Comparison of ENCODE assay signal across 14 cellular contexts in genomic region chrX:79162076-79162475, GRCh38. TPM values are rescaled to one million over a fixed set of nuclear protein-coding genes. Genes with fewer than 3 reads are reported as not detected.
DNase-seq lines count a peak whose midpoint lies in the region; ATAC-seq and TF ChIP-seq lines count a peak whose summit lies in the region.
"Had no signal": no experiment of that assay in that cellular context is flagged by ENCODE, and none has a peak within 500 bp of the region (broad histone marks: within the 10 kb centered on the region; RNA-seq: fewer than 3 reads in every experiment).

No MANE protein-coding gene starts in this region.

- dilution Hi-C loops in mammary epithelial cell (cut with HindIII; ENCODE audit: low sequenced_read_pairs), result no loop called here

- H3K27ac ChIP-seq in breast epithelium (no peak overlapping the region), mammary epithelial cell (ENCODE audit: insufficient read depth, low read depth, low read length) (no peak overlapping the region), sigmoid colon (no peak overlapping the region)

- DNase-seq in breast epithelium (ENCODE audit: low spot score in 2 of 2), result no peak
- DNase-seq in mammary epithelial cell, result no peak
- DNase-seq in activated T-helper 1 cell treated with anti-CD3 and anti-CD28 coated beads, Interleukin-12 subunit alpha, Interleukin-12 subunit beta, Interleukin-2, Interleukin-4 antibody, amounts not matched to agents 30 ng/mL and 10 ng/mL and 1 ng/mL, durations not matched to agents 14 hours and 24 hours and 36 hours (ENCODE audit: low spot score), result no peak
- DNase-seq in stimulated activated effector memory CD8-positive, alpha-beta T cell treated with anti-CD3 and anti-CD28 coated beads, Interleukin-12 subunit alpha, Interleukin-12 subunit beta, amount 100 ng/mL, for 72 hours (ENCODE audit: low spot score in 2 of 2), result no peak
- DNase-seq in glutamatergic neuron, result no peak
- no peak for DNase-seq in sigmoid colon
- DNase-seq: EL; NCI-H1105 treated with DMSO at 0.1 percent for 48 hours; NCI-H446; stimulated activated CD8-positive, alpha-beta memory T cell treated with anti-CD3 and anti-CD28 coated beads, Interleukin-4, amount 100 ng/mL, for 48 hours had no signal

- H3K4me2 ChIP-seq in mammary epithelial cell (ENCODE audit: insufficient read depth, low read depth, low read length), result no peak overlapping the region

- H2AFZ ChIP-seq in mammary epithelial cell (ENCODE audit: low read depth, low read length), result no peak overlapping the region

- 50% methylated on average over 1 of the region's 1 CpG for WGBS in mammary epithelial cell (ENCODE audit: low coverage, missing lambda C conversion rate)
- WGBS in sigmoid colon, 2 donors, result 37 to 73% methylated on average over 1 of the region's 1 CpG

- no peaks in the 10 kb centered on the region for H3K9me3 Mint-ChIP-seq in IgD-negative memory B cell
- H3K9me3 Mint-ChIP-seq in activated T-helper 1 cell treated with anti-CD3 and anti-CD28 coated beads, Interleukin-12 subunit alpha, Interleukin-12 subunit beta, Interleukin-2, Interleukin-4 antibody, amounts not matched to agents 30 ng/mL and 10 ng/mL and 1 ng/mL, durations not matched to agents 14 hours and 24 hours and 36 hours, result no peaks in the 10 kb centered on the region
- no peaks in the 10 kb centered on the region for H3K9me3 Mint-ChIP-seq in stimulated activated effector memory CD8-positive, alpha-beta T cell treated with anti-CD3 and anti-CD28 coated beads, Interleukin-12 subunit alpha, Interleukin-12 subunit beta, amount 100 ng/mL, for 72 hours
- H3K9me3 Mint-ChIP-seq in glutamatergic neuron (ENCODE audit: unreplicated experiment), result peaks cover 1% of the 10 kb centered on the region

- H4K20me1 ChIP-seq in mammary epithelial cell (ENCODE audit: insufficient read depth, low read length), result no peaks in the 10 kb centered on the region

- H3K4me1 Mint-ChIP-seq in IgD-negative memory B cell, result peaks cover 24 to 35% (median 28%) of the 10 kb centered on the region in 3 donors
- H3K4me1 Mint-ChIP-seq in activated T-helper 1 cell treated with anti-CD3 and anti-CD28 coated beads, Interleukin-12 subunit alpha, Interleukin-12 subunit beta, Interleukin-2, Interleukin-4 antibody, amounts not matched to agents 30 ng/mL and 10 ng/mL and 1 ng/mL, durations not matched to agents 14 hours and 24 hours and 36 hours (ENCODE audit: low read depth), result peaks cover 53% of the 10 kb centered on the region
- peaks cover 36% of the 10 kb centered on the region for H3K4me1 Mint-ChIP-seq in stimulated activated effector memory CD8-positive, alpha-beta T cell treated with anti-CD3 and anti-CD28 coated beads, Interleukin-12 subunit alpha, Interleukin-12 subunit beta, amount 100 ng/mL, for 72 hours
- no peaks in the 10 kb centered on the region for H3K4me1 Mint-ChIP-seq in glutamatergic neuron (ENCODE audit: low read depth, unreplicated experiment)

- BruUV-seq in mammary epithelial cell (replicated peaks; lab: Mats Ljungman, UMichigan), result no TSS peak

- no peak overlapping the region for H3K9ac ChIP-seq in mammary epithelial cell (ENCODE audit: insufficient read depth, low read length)

- H3K4me1 ChIP-seq in breast epithelium, result no peaks in the 10 kb centered on the region
- no peaks in the 10 kb centered on the region for H3K4me1 ChIP-seq in mammary epithelial cell (ENCODE audit: insufficient read depth, low read length)
- no peaks in the 10 kb centered on the region for H3K4me1 ChIP-seq in sigmoid colon

- H3K36me3 ChIP-seq in breast epithelium, result no peaks in the 10 kb centered on the region
- no peaks in the 10 kb centered on the region for H3K36me3 ChIP-seq in mammary epithelial cell (ENCODE audit: insufficient read depth, low read length)
- H3K36me3 ChIP-seq in sigmoid colon, result no peaks in the 10 kb centered on the region

- TF ChIP-seq EP300 in sigmoid colon (IDR thresholded peaks at IDR 0.05), result no peak

- in situ Hi-C loops in mammary epithelial cell (cut with MboI; ENCODE audit: low sequenced_read_pairs in 2 of 2), result no loop called here

- H3K27me3 Mint-ChIP-seq in IgD-negative memory B cell (peaks cover 1% of the 10 kb centered on the region), glutamatergic neuron (ENCODE audit: unreplicated experiment) (no peaks in the 10 kb centered on the region)
- no peaks in the 10 kb centered on the region for H3K27me3 Mint-ChIP-seq in activated T-helper 1 cell treated with anti-CD3 and anti-CD28 coated beads, Interleukin-12 subunit alpha, Interleukin-12 subunit beta, Interleukin-2, Interleukin-4 antibody, amounts not matched to agents 30 ng/mL and 10 ng/mL and 1 ng/mL, durations not matched to agents 14 hours and 24 hours and 36 hours (ENCODE audit: insufficient read depth)

- H3K9me3 ChIP-seq in breast epithelium, result no peaks in the 10 kb centered on the region
- no peaks in the 10 kb centered on the region for H3K9me3 ChIP-seq in mammary epithelial cell (replicated peaks; ENCODE audit: insufficient read depth, low read length)
- no peaks in the 10 kb centered on the region for H3K9me3 ChIP-seq in sigmoid colon

- no peak for ATAC-seq in stimulated activated effector memory CD8-positive, alpha-beta T cell treated with anti-CD3 and anti-CD28 coated beads, Interleukin-12 subunit alpha, Interleukin-12 subunit beta, amount 100 ng/mL, for 72 hours
- no peak for ATAC-seq in GM18909 (IDR thresholded peaks at IDR 0.05; ENCODE audit: poor library complexity, unreplicated experiment)
- ATAC-seq: Panc1 had no signal

- intact Hi-C loops in breast epithelium (cut with DNase I; ENCODE audit: low total_unique reads), result no loop called here
- intact Hi-C loops in mammary epithelial cell (cut with micrococcal nuclease), result no loop called here
- intact Hi-C loops in activated T-helper 1 cell treated with anti-CD3 and anti-CD28 coated beads, Interleukin-12 subunit alpha, Interleukin-12 subunit beta, Interleukin-2, Interleukin-4 antibody, amounts not matched to agents 30 ng/mL and 10 ng/mL and 1 ng/mL, durations not matched to agents 14 hours and 24 hours and 36 hours (cut with micrococcal nuclease), result loop anchor here (5.0 kb wide), 2 partner anchors 205 to 840 kb away; partner anchors contain the start of gene ITM2A
- intact Hi-C loops in sigmoid colon (cut with DNase I), result no loop called here

- H3K79me2 ChIP-seq in mammary epithelial cell (ENCODE audit: insufficient read depth, low read length), result no peaks in the 10 kb centered on the region

- H3K4me3 ChIP-seq in breast epithelium, result peak overlapping the region in 2 of 3 donors; percentile 14 to 33
- H3K4me3 ChIP-seq in mammary epithelial cell (replicated peaks in 1 of 3; ENCODE audit: insufficient read depth in 1 of 3, low read depth in 2 of 3, low read length in 3 of 3), result no peak overlapping the region
- H3K4me3 ChIP-seq in sigmoid colon, result no peak overlapping the region

- peak overlapping the region; percentile 12 to 95 (median 53) for H3K27ac Mint-ChIP-seq in IgD-negative memory B cell
- H3K27ac Mint-ChIP-seq in activated T-helper 1 cell treated with anti-CD3 and anti-CD28 coated beads, Interleukin-12 subunit alpha, Interleukin-12 subunit beta, Interleukin-2, Interleukin-4 antibody, amounts not matched to agents 30 ng/mL and 10 ng/mL and 1 ng/mL, durations not matched to agents 14 hours and 24 hours and 36 hours, result peak overlapping the region; percentile 99
- peak overlapping the region; percentile 92 for H3K27ac Mint-ChIP-seq in stimulated activated effector memory CD8-positive, alpha-beta T cell treated with anti-CD3 and anti-CD28 coated beads, Interleukin-12 subunit alpha, Interleukin-12 subunit beta, amount 100 ng/mL, for 72 hours
- no peak overlapping the region for H3K27ac Mint-ChIP-seq in glutamatergic neuron (ENCODE audit: unreplicated experiment)

- H3K27me3 ChIP-seq in breast epithelium, result peaks cover 0 to 10% of the 10 kb centered on the region in 2 donors
- no peaks in the 10 kb centered on the region for H3K27me3 ChIP-seq in mammary epithelial cell (ENCODE audit: insufficient read depth, low read length)
- H3K27me3 ChIP-seq in sigmoid colon, result no peaks in the 10 kb centered on the region

- TF ChIP-seq CTCF in breast epithelium (IDR thresholded peaks at IDR 0.05), result no peak
- no peak for TF ChIP-seq CTCF in mammary epithelial cell (conservative IDR thresholded peaks at IDR 0.05 in 1 of 2, IDR thresholded peaks at IDR 0.05 in 1 of 2; ENCODE audit: extremely low read depth in 1 of 2, insufficient read depth in 1 of 2, low read depth in 1 of 2, low read length in 2 of 2)
- no peak for TF ChIP-seq CTCF in glutamatergic neuron (IDR thresholded peaks at IDR 0.05; ENCODE audit: partially characterized antibody, unreplicated experiment)
- TF ChIP-seq CTCF in sigmoid colon (IDR thresholded peaks at IDR 0.05), result no peak

- TF ChIP-seq POLR2A in breast epithelium (IDR thresholded peaks at IDR 0.05) (no peak), sigmoid colon (IDR thresholded peaks at IDR 0.05) (no peak)

- peak overlapping the region; percentile 41 to 54 (median 42) for H3K4me3 Mint-ChIP-seq in IgD-negative memory B cell
- H3K4me3 Mint-ChIP-seq in activated T-helper 1 cell treated with anti-CD3 and anti-CD28 coated beads, Interleukin-12 subunit alpha, Interleukin-12 subunit beta, Interleukin-2, Interleukin-4 antibody, amounts not matched to agents 30 ng/mL and 10 ng/mL and 1 ng/mL, durations not matched to agents 14 hours and 24 hours and 36 hours, result peak overlapping the region; percentile 89
- H3K4me3 Mint-ChIP-seq in stimulated activated effector memory CD8-positive, alpha-beta T cell treated with anti-CD3 and anti-CD28 coated beads, Interleukin-12 subunit alpha, Interleukin-12 subunit beta, amount 100 ng/mL, for 72 hours, result peak overlapping the region; percentile 72
- no peak overlapping the region for H3K4me3 Mint-ChIP-seq in glutamatergic neuron (ENCODE audit: unreplicated experiment)

- CTCF ChIA-PET in mammary epithelial cell (lab: Charles Lee; ENCODE audit: low non-redundant PET), result no interaction called here

- H3K36me3 Mint-ChIP-seq in IgD-negative memory B cell, result peaks cover 2% of the 10 kb centered on the region
- peaks cover 26% of the 10 kb centered on the region for H3K36me3 Mint-ChIP-seq in activated T-helper 1 cell treated with anti-CD3 and anti-CD28 coated beads, Interleukin-12 subunit alpha, Interleukin-12 subunit beta, Interleukin-2, Interleukin-4 antibody, amounts not matched to agents 30 ng/mL and 10 ng/mL and 1 ng/mL, durations not matched to agents 14 hours and 24 hours and 36 hours (ENCODE audit: low read depth)
- H3K36me3 Mint-ChIP-seq in stimulated activated effector memory CD8-positive, alpha-beta T cell treated with anti-CD3 and anti-CD28 coated beads, Interleukin-12 subunit alpha, Interleukin-12 subunit beta, amount 100 ng/mL, for 72 hours, result peaks cover 45% of the 10 kb centered on the region
- no peaks in the 10 kb centered on the region for H3K36me3 Mint-ChIP-seq in glutamatergic neuron (ENCODE audit: unreplicated experiment)

RNA-seq across cellular contexts. Expression of gene GPR174, which starts 17.6 kb away (rescaled TPM):
- total RNA-seq in breast epithelium (1 to 10 TPM in 1 of 3 donors, under 1 TPM in 2; 0.32 to 1.5 (median 0.98) TPM), mammary epithelial cell (not detected), glutamatergic neuron (ENCODE audit: unreplicated experiment) (not detected), sigmoid colon (under 1 TPM in 2 of 4 donors, not detected in 2; 0.14 to 0.66 TPM)
- polyA plus RNA-seq in mammary epithelial cell (not detected), IgD-negative memory B cell (2.9 TPM), sigmoid colon (1 to 10 TPM in 1 of 3 donors, not detected in 2; 2.2 TPM)
- not detected for polyA minus RNA-seq in mammary epithelial cell
- 16.1 and 18.3 TPM in 2 replicates for total RNA-seq in activated T-helper 1 cell treated with anti-CD3 and anti-CD28 coated beads, Interleukin-12 subunit alpha, Interleukin-12 subunit beta, Interleukin-2, Interleukin-4 antibody, amounts not matched to agents 30 ng/mL and 10 ng/mL and 1 ng/mL, durations not matched to agents 14 hours and 24 hours and 36 hours
- total RNA-seq: pulmonary artery endothelial cell had no signal

Comparison
In these comparisons a context has a peak if more than half of its experiments do, and no peak if none do; other contexts are left out.
1. H3K4me3 ChIP-seq: peak in breast epithelium (2 of 3); none in mammary epithelial cell (0 of 3) and sigmoid colon (0 of 4).